In genomic region chr12:131688131-131688844, GRCh38 we compare ENCODE assay signal across 27 cellular contexts.
"Had no signal": no experiment of that assay in that cellular context is flagged by ENCODE, and none has a peak within 500 bp of the region (broad histone marks: within the 10 kb centered on the region; RNA-seq: fewer than 3 reads in every experiment).

No MANE protein-coding gene starts in this region.

- H3K9me3 Mint-ChIP-seq: immature natural killer cell; nephron; stimulated activated effector memory CD8-positive, alpha-beta T cell treated with anti-CD3 and anti-CD28 coated beads, Interleukin-12 subunit alpha, Interleukin-12 subunit beta, amount 100 ng/mL, for 72 hours had no signal

- H3K4me1 Mint-ChIP-seq: nephron had no signal

- ATAC-seq: heart right ventricle; left colon; naive thymus-derived CD4-positive, alpha-beta T cell; psoas muscle; right cardiac atrium; stimulated activated effector memory CD8-positive, alpha-beta T cell treated with anti-CD3 and anti-CD28 coated beads, Interleukin-12 subunit alpha, Interleukin-12 subunit beta, amount 100 ng/mL, for 72 hours; stimulated activated naive CD8-positive, alpha-beta T cell treated with anti-CD3 and anti-CD28 coated beads, Interleukin-15, Interleukin-2, amounts not matched to agents 100 U/mL and 50 U/mL, for 24 hours had no signal

- H3K27ac Mint-ChIP-seq: immature natural killer cell; naive thymus-derived CD4-positive, alpha-beta T cell; nephron; stimulated activated effector memory CD8-positive, alpha-beta T cell treated with anti-CD3 and anti-CD28 coated beads, Interleukin-12 subunit alpha, Interleukin-12 subunit beta, amount 100 ng/mL, for 72 hours had no signal

- H3K36me3 Mint-ChIP-seq: immature natural killer cell; naive thymus-derived CD4-positive, alpha-beta T cell; stimulated activated effector memory CD8-positive, alpha-beta T cell treated with anti-CD3 and anti-CD28 coated beads, Interleukin-12 subunit alpha, Interleukin-12 subunit beta, amount 100 ng/mL, for 72 hours had no signal

- H3K4me3 Mint-ChIP-seq: immature natural killer cell; naive thymus-derived CD4-positive, alpha-beta T cell; nephron; stimulated activated effector memory CD8-positive, alpha-beta T cell treated with anti-CD3 and anti-CD28 coated beads, Interleukin-12 subunit alpha, Interleukin-12 subunit beta, amount 100 ng/mL, for 72 hours had no signal

- DNase-seq: dermis blood vessel endothelial cell; effector memory CD4-positive, alpha-beta T cell; erythroblast; esophagus squamous epithelium; foreskin melanocyte; glutamatergic neuron; heart right ventricle; hippocampal formation; immature natural killer cell; kidney glomerular epithelial cell; left colon; left ventricle myocardium inferior; mammary epithelial cell; mesendoderm; midbrain; naive thymus-derived CD4-positive, alpha-beta T cell; nucleus accumbens; ovary; psoas muscle; right cardiac atrium; sigmoid colon; stimulated activated CD4-positive, alpha-beta T cell treated with anti-CD3 and anti-CD28 coated beads, Interleukin-2, amount 100 ng/mL, for 24 hours; stimulated activated CD4-positive, alpha-beta T cell treated with anti-CD3 and anti-CD28 coated beads, Interleukin-4, amount 100 ng/mL, for 24 hours; stimulated activated naive CD8-positive, alpha-beta T cell treated with anti-CD3 and anti-CD28 coated beads, Interleukin-15, Interleukin-2, amounts not matched to agents 100 U/mL and 50 U/mL, for 24 hours; transverse colon had no signal
